In genomic region chr5:141096586-141096985, GRCh38 we compare ENCODE assay signal across 5 cellular contexts. TPM values are rescaled to one million over a fixed set of nuclear protein-coding genes. Genes with fewer than 3 reads are reported as not detected.
"Had no signal": no experiment of that assay in that cellular context is flagged by ENCODE, and none has a peak within 500 bp of the region (broad histone marks: within the 10 kb centered on the region; RNA-seq: fewer than 3 reads in every experiment).

No MANE protein-coding gene starts in this region.

RNA-seq across cellular contexts. Expression of gene PCDHB2, which starts 2.2 kb away (rescaled TPM):
- total RNA-seq: HT-29 had no signal

RNA-seq across cellular contexts. Expression of gene PCDHB3, which starts 3.7 kb away (rescaled TPM):
- total RNA-seq: HT-29, HT1080, K562 had no signal

RNA-seq across cellular contexts. Expression of gene PCDHB4, which starts 25.0 kb away (rescaled TPM):
- total RNA-seq: HT-29, HT1080, IMR-90, K562 had no signal

RNA-seq across cellular contexts. Expression of gene PCDHB5, which starts 38.4 kb away (rescaled TPM):
- total RNA-seq: HT-29, K562 had no signal

RNA-seq across cellular contexts. Expression of gene PCDHB1, which starts 45.4 kb away (rescaled TPM):
- total RNA-seq: HepG2, HT-29, HT1080, IMR-90, K562 had no signal
